Comparison of ENCODE assay signal across 33 cellular contexts in the genomic region with DNA sequence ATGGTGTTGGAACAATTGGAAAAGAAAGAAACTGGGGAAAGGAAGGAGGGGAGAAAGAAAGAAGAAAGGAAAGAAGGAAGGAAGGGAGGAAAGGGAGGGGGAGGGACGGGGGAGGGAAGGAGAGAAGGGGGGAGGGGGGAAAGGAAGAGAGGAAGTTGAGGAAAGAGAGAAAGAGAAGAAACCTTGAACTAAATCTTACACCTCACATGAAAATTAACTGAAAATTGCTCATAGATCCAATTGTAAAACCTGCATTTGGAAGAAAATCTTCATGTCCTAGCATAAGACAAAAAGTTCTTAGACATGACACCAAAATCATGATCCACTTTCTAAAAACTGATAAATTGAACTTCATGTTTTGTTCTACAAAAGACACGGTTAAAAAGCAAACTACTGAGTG.
"Had no signal": no experiment of that assay in that cellular context is flagged by ENCODE, and none has a peak within 500 bp of the region (broad histone marks: within the 10 kb centered on the region; RNA-seq: fewer than 3 reads in every experiment).

No MANE protein-coding gene starts in this region.

- H3K27ac ChIP-seq: adrenal gland, ascending aorta, body of pancreas, brain microvascular endothelial cell, breast epithelium, cardiac muscle cell had no signal

- H3K36me3 ChIP-seq: adrenal gland, ascending aorta, brain microvascular endothelial cell, breast epithelium, cardiac muscle cell had no signal

- ATAC-seq: activated naive CD4-positive, alpha-beta T cell treated with anti-CD3 and anti-CD28 coated beads, Interleukin-2, amount 50 U/mL, for 72 hours; activated naive CD8-positive, alpha-beta T cell treated with anti-CD3 and anti-CD28 coated beads, Interleukin-2, amount 50 U/mL, for 24 hours; activated T-cell treated with anti-CD3 and anti-CD28 coated beads, Interleukin-2, amount 50 U/mL, for 4 hours; activated T-cell treated with anti-CD3 and anti-CD28 coated beads, Interleukin-2, amount 50 U/mL, for 72 hours; activated T-helper 17 cell treated with anti-CD3 and anti-CD28 coated beads, Interleukin-2, amount 50 U/mL, for 72 hours; body of pancreas had no signal

- FAIRE-seq: astrocyte, bronchial epithelial cell had no signal

- DNase-seq: activated effector memory CD4-positive, alpha-beta T cell treated with anti-CD3 and anti-CD28 coated beads, Interleukin-2, amount 50 U/mL, for 16 hours; activated effector memory CD4-positive, alpha-beta T cell treated with Interleukin-2 at 50 U/mL for 16 hours; activated gamma-delta T cell; activated gamma-delta T cell treated with Interleukin-2 at 50 U/mL for 16 hours; activated naive CD4-positive, alpha-beta T cell; activated naive CD4-positive, alpha-beta T cell treated with anti-CD3 and anti-CD28 coated beads for 36 hours; activated naive CD4-positive, alpha-beta T cell treated with anti-CD3 and anti-CD28 coated beads, Interleukin-2, amount 10 ng/mL, durations not matched to agents 7 days and 5 days; activated naive CD4-positive, alpha-beta T cell treated with anti-CD3 and anti-CD28 coated beads, Interleukin-2, amount 50 U/mL, for 16 hours; activated naive CD4-positive, alpha-beta T cell treated with Interleukin-2 at 50 U/mL for 16 hours; activated naive CD8-positive, alpha-beta T cell treated with anti-CD3 and anti-CD28 coated beads for 36 hours; activated naive CD8-positive, alpha-beta T cell treated with anti-CD3 and anti-CD28 coated beads, Interleukin-2, amount 10 ng/mL, durations not matched to agents 7 days and 5 days; activated naive CD8-positive, alpha-beta T cell treated with anti-CD3 and anti-CD28 coated beads, Interleukin-2, amount 50 U/mL, for 24 hours; activated T-cell treated with anti-CD3 and anti-CD28 coated beads, Interleukin-2, amount 50 U/mL, for 24 hours; activated T-cell treated with anti-CD3 and anti-CD28 coated beads, Interleukin-2, amount 50 U/mL, for 4 hours; activated T-cell treated with anti-CD3 and anti-CD28 coated beads, Interleukin-2, amount 50 U/mL, for 48 hours; activated T-cell treated with anti-CD3 and anti-CD28 coated beads, Interleukin-2, amount 50 U/mL, for 72 hours; adrenal gland; amniotic stem cell; amygdala; anterior cingulate cortex; aorta; body of pancreas; brain microvascular endothelial cell; caudate nucleus; central memory CD4-positive, alpha-beta T cell; cerebellar nuclear complex had no signal

- H3K4me3 ChIP-seq: adrenal gland, ascending aorta, body of pancreas, breast epithelium, cardiac muscle cell had no signal

- H3K27me3 ChIP-seq: adrenal gland, ascending aorta, body of pancreas, brain microvascular endothelial cell, breast epithelium, cardiac muscle cell had no signal

- H3K4me1 ChIP-seq: adrenal gland, ascending aorta, body of pancreas, breast epithelium had no signal
